Comparison of ENCODE assay signal across 1 cellular context in genomic region chr1:25371757-25372156, GRCh38.
TF ChIP-seq lines count a peak whose summit lies in the region.

No MANE protein-coding gene starts in this region.

TF ChIP-seq in SK-N-SH, 30 proteins besides CTCF, POLR2A, EP300 and RAD21:
- TF ChIP-seq TCF12 (IDR thresholded peaks at IDR 0.05) (peak; percentile 69), MAX (IDR thresholded peaks at IDR 0.05; ENCODE audit: low read depth) (peak; percentile 63), PBX3 (IDR thresholded peaks at IDR 0.05) (peak; percentile 43; the same call in 1 of the 2 replicates), NFIC (IDR thresholded peaks at IDR 0.05; ENCODE audit: borderline replicate concordance) (peak; percentile 53; the same call in 1 of the 2 replicates), MEF2A (IDR thresholded peaks at IDR 0.05; ENCODE audit: borderline replicate concordance, low read depth) (peak; percentile 15; the same call in 1 of the 2 replicates), TEAD4 (IDR thresholded peaks at IDR 0.05; ENCODE audit: borderline replicate concordance, insufficient read depth) (0 out of 2 replicates have a peak, but pooled peaks have one; percentile 37), JUND (IDR thresholded peaks at IDR 0.05) (peak; percentile 66)
